15 cellular contexts compared by ENCODE assay signal in the genomic region with DNA sequence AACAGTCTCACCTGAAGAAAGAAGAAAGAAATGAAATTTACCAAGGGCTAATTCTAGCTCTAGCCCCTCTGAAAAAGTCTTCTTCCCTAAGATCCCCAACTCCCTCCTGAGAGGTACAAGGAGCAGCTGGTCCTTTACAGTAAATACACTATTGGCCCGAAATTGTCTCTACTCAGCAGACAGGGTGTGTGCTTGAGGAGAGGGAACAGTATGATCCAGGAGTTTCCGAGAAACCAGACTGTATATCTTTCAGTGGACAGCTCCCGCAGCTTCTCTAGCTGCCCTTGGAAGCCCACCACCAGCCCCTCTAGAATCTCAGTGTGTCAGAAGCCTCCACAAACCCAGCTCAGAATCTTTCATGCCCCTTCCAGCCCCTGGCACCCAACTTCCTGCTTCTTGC. TPM values are rescaled to one million over a fixed set of nuclear protein-coding genes. Genes with fewer than 3 reads are reported as not detected.
DNase-seq lines count a peak whose midpoint lies in the region; ATAC-seq and TF ChIP-seq lines count a peak whose summit lies in the region.
"Had no signal": no experiment of that assay in that cellular context is flagged by ENCODE, and none has a peak within 500 bp of the region (broad histone marks: within the 10 kb centered on the region; RNA-seq: fewer than 3 reads in every experiment).

No MANE protein-coding gene starts in this region.

- WGBS in ovary, 3 donors: 19 to 28% (median 22%) methylated on average over 3 of the region's 3 CpGs

- intact Hi-C loops in A673 (cut with micrococcal nuclease; ENCODE audit: unreplicated experiment): no loop called here
- intact Hi-C loops in ovary (cut with DNase I): loop anchor here in 3 of 4 donors (5.0 to 10.0 kb wide), 3 partner anchors 71 to 361 kb away; partner anchors contain the start of genes CBX5 (in 2 of the 3) and HNRNPA1 (in 2 of the 3)

- no peak overlapping the region for H2AFZ ChIP-seq in Karpas-422 (ENCODE audit: low read length)

- peak overlapping the region; percentile 66 for H3K27ac ChIP-seq in A673 (ENCODE audit: low read depth, low read length, poor library complexity, severe bottlenecking)
- no peak overlapping the region for H3K27ac ChIP-seq in Karpas-422 (ENCODE audit: low read length)
- H3K27ac ChIP-seq in ovary: peak overlapping the region; percentile 24 to 88

- TF ChIP-seq POLR2A in ovary (IDR thresholded peaks at IDR 0.05): no peak

- BruUV-seq in A673 (replicated peaks; lab: Mats Ljungman, UMichigan): no TSS peak

- H3K36me3 ChIP-seq in A673 (ENCODE audit: insufficient read depth, low read length, poor library complexity, severe bottlenecking) (no peaks in the 10 kb centered on the region), Karpas-422 (ENCODE audit: insufficient read depth, low read length) (peaks cover 2% of the 10 kb centered on the region; the same call in 1 of the 2 replicates), ovary (no peaks in the 10 kb centered on the region)

- no peaks in the 10 kb centered on the region for H3K9me2 ChIP-seq in Karpas-422 (replicated peaks; ENCODE audit: insufficient read depth, low read length)

- CTCF ChIA-PET in A673 (lab: Charles Lee): no interaction called here
- CTCF ChIA-PET in activated CD8-positive, alpha-beta memory T cell treated with anti-CD3 and anti-CD28 coated beads, Interleukin-2, amount 10 ng/mL, durations not matched to agents 7 days and 5 days (lab: Charles Lee): interaction anchor here (1.0 to 7.5 kb wide), 4 partner anchors 12 to 136 kb away, joined by 3 to 52 read pairs (median 12); no protein-coding TSS in a partner anchor

- H3K79me2 ChIP-seq in Karpas-422 (ENCODE audit: low read length): no peaks in the 10 kb centered on the region

- POLR2A ChIA-PET in A673 (lab: Charles Lee; ENCODE audit: low non-redundant PET): interaction anchor here (0.7 kb wide), 1 partner anchor 31 kb away, joined by 5 read pairs; the partner anchor contains the start of gene COPZ1

- H3K9me3 Mint-ChIP-seq in endothelial cell (ENCODE audit: unreplicated experiment): no peaks in the 10 kb centered on the region
- no peaks in the 10 kb centered on the region for H3K9me3 Mint-ChIP-seq in activated CD8-positive, alpha-beta memory T cell treated with anti-CD3 and anti-CD28 coated beads, Interleukin-2, amount 10 ng/mL, durations not matched to agents 7 days and 5 days (ENCODE audit: low read depth)
- H3K9me3 Mint-ChIP-seq: activated naive CD8-positive, alpha-beta T cell treated with anti-CD3 and anti-CD28 coated beads, Interleukin-2, amount 10 ng/mL, durations not matched to agents 7 days and 5 days had no signal

- no peaks in the 10 kb centered on the region for H3K36me3 Mint-ChIP-seq in endothelial cell (ENCODE audit: low read depth, unreplicated experiment)
- no peaks in the 10 kb centered on the region for H3K36me3 Mint-ChIP-seq in activated CD8-positive, alpha-beta memory T cell treated with anti-CD3 and anti-CD28 coated beads, Interleukin-2, amount 10 ng/mL, durations not matched to agents 7 days and 5 days

- DNase-seq in A673 (ENCODE audit: low spot score) (no peak), Karpas-422 (no peak), endothelial cell (ENCODE audit: low spot score) (no peak), ovary (no peak)
- no peak for DNase-seq in activated CD8-positive, alpha-beta memory T cell treated with anti-CD3 and anti-CD28 coated beads, Interleukin-2, amount 10 ng/mL, durations not matched to agents 7 days and 5 days
- DNase-seq: activated CD4-positive, CD25-positive, alpha-beta regulatory T cell; activated naive CD8-positive, alpha-beta T cell treated with anti-CD3 and anti-CD28 coated beads, Interleukin-2, amount 10 ng/mL, durations not matched to agents 7 days and 5 days; H7; KG1; kidney glomerular epithelial cell; stimulated activated naive CD4-positive, alpha-beta T cell had no signal

- TF ChIP-seq CTCF in A673 (conservative IDR thresholded peaks at IDR 0.05; ENCODE audit: low read depth, low read length): no peak
- no peak for TF ChIP-seq CTCF in endothelial cell (IDR thresholded peaks at IDR 0.05; ENCODE audit: unreplicated experiment)
- TF ChIP-seq CTCF in ovary (IDR thresholded peaks at IDR 0.05): no peak

- H3K27me3 Mint-ChIP-seq in endothelial cell (ENCODE audit: unreplicated experiment): peaks cover 8% of the 10 kb centered on the region
- H3K27me3 Mint-ChIP-seq in activated CD8-positive, alpha-beta memory T cell treated with anti-CD3 and anti-CD28 coated beads, Interleukin-2, amount 10 ng/mL, durations not matched to agents 7 days and 5 days: no peaks in the 10 kb centered on the region
- H3K27me3 Mint-ChIP-seq: activated naive CD8-positive, alpha-beta T cell treated with anti-CD3 and anti-CD28 coated beads, Interleukin-2, amount 10 ng/mL, durations not matched to agents 7 days and 5 days had no signal

- ATAC-seq in GM21381 (IDR thresholded peaks at IDR 0.05; ENCODE audit: unreplicated experiment) (no peak), GM21717 (IDR thresholded peaks at IDR 0.05; ENCODE audit: unreplicated experiment) (no peak), GM18873 (IDR thresholded peaks at IDR 0.05; ENCODE audit: low FRiP score, unreplicated experiment) (no peak)
- no peak for ATAC-seq in activated CD8-positive, alpha-beta memory T cell treated with anti-CD3 and anti-CD28 coated beads, Interleukin-2, amount 10 ng/mL, durations not matched to agents 7 days and 5 days
- ATAC-seq: Panc1 had no signal

- no peak overlapping the region for H3K4me3 ChIP-seq in A673 (ENCODE audit: low read depth, low read length, poor library complexity, severe bottlenecking)
- no peak overlapping the region for H3K4me3 ChIP-seq in Karpas-422 (ENCODE audit: low read length)
- no peak overlapping the region for H3K4me3 ChIP-seq in ovary

- H3K27me3 ChIP-seq in A673 (replicated peaks; ENCODE audit: insufficient read depth, low read depth, low read length, poor library complexity): no peaks in the 10 kb centered on the region
- no peaks in the 10 kb centered on the region for H3K27me3 ChIP-seq in Karpas-422 (ENCODE audit: low read length)
- no peaks in the 10 kb centered on the region for H3K27me3 ChIP-seq in ovary

- H3K4me2 ChIP-seq in Karpas-422 (ENCODE audit: low read depth, low read length, poor library complexity, severe bottlenecking): no peak overlapping the region

- H3K9me3 ChIP-seq in A673 (ENCODE audit: low read depth, low read length, poor library complexity, severe bottlenecking) (no peaks in the 10 kb centered on the region), Karpas-422 (ENCODE audit: low read length) (no peaks in the 10 kb centered on the region), ovary (no peaks in the 10 kb centered on the region)

- peak overlapping the region; percentile 3; the same call in 1 of the 2 replicates for H3K9ac ChIP-seq in Karpas-422 (ENCODE audit: low read length)

- H3K27ac Mint-ChIP-seq in endothelial cell (ENCODE audit: unreplicated experiment): peak overlapping the region; percentile 75
- no peak overlapping the region for H3K27ac Mint-ChIP-seq in activated CD8-positive, alpha-beta memory T cell treated with anti-CD3 and anti-CD28 coated beads, Interleukin-2, amount 10 ng/mL, durations not matched to agents 7 days and 5 days

- H3K4me3 Mint-ChIP-seq in endothelial cell (ENCODE audit: unreplicated experiment): peak overlapping the region; percentile 80
- H3K4me3 Mint-ChIP-seq in activated CD8-positive, alpha-beta memory T cell treated with anti-CD3 and anti-CD28 coated beads, Interleukin-2, amount 10 ng/mL, durations not matched to agents 7 days and 5 days: no peak overlapping the region
- H3K4me3 Mint-ChIP-seq: activated naive CD8-positive, alpha-beta T cell treated with anti-CD3 and anti-CD28 coated beads, Interleukin-2, amount 10 ng/mL, durations not matched to agents 7 days and 5 days had no signal

- H4K20me1 ChIP-seq in Karpas-422 (ENCODE audit: insufficient read depth, low read depth, low read length): no peaks in the 10 kb centered on the region

- H3K4me1 ChIP-seq in A673 (ENCODE audit: insufficient read depth, low read length, poor library complexity, severe bottlenecking) (peaks cover 66% of the 10 kb centered on the region), Karpas-422 (ENCODE audit: low read length) (peaks cover 39% of the 10 kb centered on the region), ovary (ENCODE audit: insufficient read depth) (peaks cover 16% of the 10 kb centered on the region)

- peaks cover 51% of the 10 kb centered on the region for H3K4me1 Mint-ChIP-seq in endothelial cell (ENCODE audit: unreplicated experiment)
- H3K4me1 Mint-ChIP-seq in activated CD8-positive, alpha-beta memory T cell treated with anti-CD3 and anti-CD28 coated beads, Interleukin-2, amount 10 ng/mL, durations not matched to agents 7 days and 5 days: peaks cover 11% of the 10 kb centered on the region

- peak; percentile 31 for TF ChIP-seq EP300 in ovary (IDR thresholded peaks at IDR 0.05)

RNA-seq across cellular contexts. Expression of gene GPR84, which starts 8.1 kb away (rescaled TPM):
- total RNA-seq in A673 (2021) (not detected in 2 replicates), endothelial cell (ENCODE audit: unreplicated experiment) (0.41 TPM), ovary (1 to 10 TPM in 2 of 7 donors, under 1 TPM in 5; 0.12 to 3.1 (median 0.43) TPM)
- total RNA-seq in Karpas-422 (2014; rRNA removed; shearing (Covaris generic); ENCODE audit: low replicate concordance): 0.29 TPM in 1 of 2 replicates, not detected in the other
- polyA plus RNA-seq in ovary: under 1 TPM; 0.22 to 0.42 TPM
- under 1 TPM; 0.32 to 0.59 TPM for total RNA-seq in activated CD8-positive, alpha-beta memory T cell treated with anti-CD3 and anti-CD28 coated beads, Interleukin-2, amount 10 ng/mL, durations not matched to agents 7 days and 5 days
- total RNA-seq: H7 had no signal

RNA-seq across cellular contexts. Expression of gene ZNF385A, which starts 28.3 kb away (rescaled TPM):
- total RNA-seq in A673 (2021) (17.5 and 26.8 TPM in 2 replicates), endothelial cell (ENCODE audit: unreplicated experiment) (15.6 TPM), ovary (10 to 100 TPM in 1 of 7 donors, 1 to 10 TPM in 6; 4.3 to 30.5 (median 6.5) TPM)
- total RNA-seq in Karpas-422 (2014; rRNA removed; shearing (Covaris generic); ENCODE audit: low replicate concordance): 4.1 and 12.2 TPM in 2 replicates
- polyA plus RNA-seq in ovary: 1 to 10 TPM; 3.6 to 4.5 TPM
- total RNA-seq in activated CD8-positive, alpha-beta memory T cell treated with anti-CD3 and anti-CD28 coated beads, Interleukin-2, amount 10 ng/mL, durations not matched to agents 7 days and 5 days: under 1 TPM; 0.30 to 0.91 TPM

RNA-seq across cellular contexts. Expression of gene COPZ1, which starts 31.3 kb away (rescaled TPM):
- 169 and 187 TPM in 2 replicates for total RNA-seq in A673 (2021)
- total RNA-seq in Karpas-422 (2014; rRNA removed; shearing (Covaris generic); ENCODE audit: low replicate concordance): 103 and 164 TPM in 2 replicates
- total RNA-seq in endothelial cell (ENCODE audit: unreplicated experiment): 130 TPM
- total RNA-seq in ovary: 100 to 1,000 TPM in 4 of 7 donors, 10 to 100 TPM in 3; 41.7 to 117 (median 108) TPM
- 100 to 1,000 TPM in 1 of 2 donors, 10 to 100 TPM in 1; 79.4 to 219 TPM for polyA plus RNA-seq in ovary
- 100 to 1,000 TPM in 1 of 2 experiments, 10 to 100 TPM in 1; 90.8 to 104 TPM for total RNA-seq in activated CD8-positive, alpha-beta memory T cell treated with anti-CD3 and anti-CD28 coated beads, Interleukin-2, amount 10 ng/mL, durations not matched to agents 7 days and 5 days

RNA-seq across cellular contexts. Expression of gene NFE2, which starts 55.4 kb away (rescaled TPM):
- total RNA-seq in A673 (2021) (not detected in 2 replicates), endothelial cell (ENCODE audit: unreplicated experiment) (0.49 TPM), ovary (under 1 TPM in 5 of 7 donors, not detected in 2; 0.11 to 0.54 (median 0.33) TPM)
- total RNA-seq in Karpas-422 (2014; rRNA removed; shearing (Covaris generic); ENCODE audit: low replicate concordance): not detected in 2 replicates
- polyA plus RNA-seq in ovary: under 1 TPM; 0.05 to 0.43 TPM
- not detected for total RNA-seq in activated CD8-positive, alpha-beta memory T cell treated with anti-CD3 and anti-CD28 coated beads, Interleukin-2, amount 10 ng/mL, durations not matched to agents 7 days and 5 days
- total RNA-seq: activated naive CD8-positive, alpha-beta T cell treated with anti-CD3 and anti-CD28 coated beads, Interleukin-2, amount 10 ng/mL, durations not matched to agents 7 days and 5 days had no signal
